11 cellular contexts compared by ENCODE assay signal in the genomic region with DNA sequence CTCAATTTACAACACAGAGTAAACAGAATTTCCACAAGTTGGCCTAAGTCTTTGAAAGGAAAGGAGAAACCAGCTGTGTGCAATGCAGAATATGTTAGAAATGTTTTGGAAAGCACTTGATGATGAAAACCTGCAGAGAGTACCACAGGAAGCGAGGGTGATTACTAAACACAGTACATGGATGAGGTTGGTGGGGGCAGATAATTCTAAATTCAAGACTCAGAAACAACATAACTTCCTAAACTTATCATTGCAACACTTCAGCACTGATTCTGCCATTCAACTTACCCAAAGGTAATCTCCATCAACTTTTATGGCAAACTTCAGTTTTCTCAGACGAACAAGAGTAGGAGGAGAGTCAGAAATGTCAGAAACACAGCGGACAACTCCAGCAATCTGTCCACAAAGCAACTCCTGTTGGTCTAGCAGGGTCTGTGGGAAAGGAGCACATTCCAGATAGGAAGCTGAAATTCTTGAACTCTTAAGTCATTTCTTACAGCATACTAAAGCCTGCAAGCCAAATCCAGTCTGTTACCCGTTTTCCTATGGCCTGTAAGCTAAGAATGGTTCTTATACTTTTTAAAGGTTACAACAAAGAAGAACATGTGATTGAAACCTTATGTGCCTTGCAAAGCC. TPM values are rescaled to one million over a fixed set of nuclear protein-coding genes. Genes with fewer than 3 reads are reported as not detected.
A peak's percentile ranks its signal among the peaks of the same experiment; 100 is the strongest.
DNase-seq lines count a peak whose midpoint lies in the region; ATAC-seq and TF ChIP-seq lines count a peak whose summit lies in the region.
"Had no signal": no experiment of that assay in that cellular context is flagged by ENCODE, and none has a peak within 500 bp of the region (broad histone marks: within the 10 kb centered on the region; RNA-seq: fewer than 3 reads in every experiment).

No MANE protein-coding gene starts in this region.

- 0 out of 2 replicates have a peak, but pooled peaks cover 3% of the 10 kb centered on the region for H4K20me1 ChIP-seq in OCI-LY7 (ENCODE audit: insufficient read depth, low read length)

- peaks cover 78% of the 10 kb centered on the region for H3K79me2 ChIP-seq in OCI-LY7 (ENCODE audit: insufficient read depth, low read depth, low read length)

- H3K4me1 Mint-ChIP-seq in activated CD8-positive, alpha-beta memory T cell treated with anti-CD3 and anti-CD28 coated beads, Interleukin-2, amount 10 ng/mL, durations not matched to agents 7 days and 5 days: peaks cover 56% of the 10 kb centered on the region
- peaks cover 16% of the 10 kb centered on the region for H3K4me1 Mint-ChIP-seq in endothelial cell (ENCODE audit: unreplicated experiment)
- peaks cover 49% of the 10 kb centered on the region for H3K4me1 Mint-ChIP-seq in stimulated activated effector memory CD8-positive, alpha-beta T cell treated with anti-CD3 and anti-CD28 coated beads, Interleukin-12 subunit alpha, Interleukin-12 subunit beta, amount 100 ng/mL, for 72 hours

- H3K27ac ChIP-seq in OCI-LY7 (ENCODE audit: low read depth, low read length, poor library complexity, severe bottlenecking): peak overlapping the region; percentile 18
- H3K27ac ChIP-seq: foreskin keratinocyte, left ventricle myocardium inferior had no signal

- H3K36me3 Mint-ChIP-seq in activated CD8-positive, alpha-beta memory T cell treated with anti-CD3 and anti-CD28 coated beads, Interleukin-2, amount 10 ng/mL, durations not matched to agents 7 days and 5 days: peaks cover 47% of the 10 kb centered on the region
- H3K36me3 Mint-ChIP-seq in endothelial cell (ENCODE audit: low read depth, unreplicated experiment): peaks cover 31% of the 10 kb centered on the region
- peaks cover 77% of the 10 kb centered on the region for H3K36me3 Mint-ChIP-seq in stimulated activated effector memory CD8-positive, alpha-beta T cell treated with anti-CD3 and anti-CD28 coated beads, Interleukin-12 subunit alpha, Interleukin-12 subunit beta, amount 100 ng/mL, for 72 hours

- no peaks in the 10 kb centered on the region for H3K9me3 ChIP-seq in OCI-LY7 (ENCODE audit: low read length)
- H3K9me3 ChIP-seq: left ventricle myocardium inferior had no signal

- peak; percentile 38 for DNase-seq in activated CD8-positive, alpha-beta memory T cell treated with anti-CD3 and anti-CD28 coated beads, Interleukin-2, amount 10 ng/mL, durations not matched to agents 7 days and 5 days
- no peak for DNase-seq in activated CD8-positive, alpha-beta memory T cell treated with anti-CD3 and anti-CD28 coated beads for 24 hours
- no peak for DNase-seq in OCI-LY7 (ENCODE audit: low spot score)
- DNase-seq in endothelial cell (ENCODE audit: low spot score): no peak
- no peak for DNase-seq in stimulated activated effector memory CD8-positive, alpha-beta T cell treated with anti-CD3 and anti-CD28 coated beads, Interleukin-12 subunit alpha, Interleukin-12 subunit beta, amount 100 ng/mL, for 72 hours (ENCODE audit: low spot score in 2 of 2)
- no peak for DNase-seq in 8988T
- no peak for DNase-seq in stimulated activated CD4-positive, alpha-beta T cell treated with anti-CD3 and anti-CD28 coated beads, Interleukin-4, amount 100 ng/mL, for 24 hours
- DNase-seq: left ventricle myocardium inferior; stimulated activated CD4-positive, alpha-beta T cell treated with anti-CD3 and anti-CD28 coated beads, Interleukin-4, amount 100 ng/mL, for 4 hours had no signal

- POLR2A ChIA-PET in OCI-LY7 (lab: Charles Lee): no interaction called here

- peak; percentile 46 for ATAC-seq in activated CD8-positive, alpha-beta memory T cell treated with anti-CD3 and anti-CD28 coated beads, Interleukin-2, amount 10 ng/mL, durations not matched to agents 7 days and 5 days
- ATAC-seq in stimulated activated effector memory CD8-positive, alpha-beta T cell treated with anti-CD3 and anti-CD28 coated beads, Interleukin-12 subunit alpha, Interleukin-12 subunit beta, amount 100 ng/mL, for 72 hours: peak; percentile 66
- ATAC-seq in GM18517 (IDR thresholded peaks at IDR 0.05; ENCODE audit: unreplicated experiment): no peak
- ATAC-seq: foreskin keratinocyte had no signal

- peak overlapping the region; percentile 86 for H3K4me3 ChIP-seq in OCI-LY7 (ENCODE audit: low read depth, low read length, poor library complexity, severe bottlenecking)
- H3K4me3 ChIP-seq: left ventricle myocardium inferior had no signal

- H3K4me3 Mint-ChIP-seq in activated CD8-positive, alpha-beta memory T cell treated with anti-CD3 and anti-CD28 coated beads, Interleukin-2, amount 10 ng/mL, durations not matched to agents 7 days and 5 days: no peak overlapping the region
- peak overlapping the region; percentile 24 for H3K4me3 Mint-ChIP-seq in endothelial cell (ENCODE audit: unreplicated experiment)
- no peak overlapping the region for H3K4me3 Mint-ChIP-seq in stimulated activated effector memory CD8-positive, alpha-beta T cell treated with anti-CD3 and anti-CD28 coated beads, Interleukin-12 subunit alpha, Interleukin-12 subunit beta, amount 100 ng/mL, for 72 hours

- H3K36me3 ChIP-seq in OCI-LY7 (ENCODE audit: insufficient read depth, low read length): peaks cover 71% of the 10 kb centered on the region

- no TSS peak for BruUV-seq in OCI-LY7 (replicated peaks; lab: Mats Ljungman, UMichigan)

- no peak for TF ChIP-seq CTCF in OCI-LY7 (conservative IDR thresholded peaks at IDR 0.05; ENCODE audit: low read length)
- no peak for TF ChIP-seq CTCF in endothelial cell (IDR thresholded peaks at IDR 0.05; ENCODE audit: unreplicated experiment)

- H3K9me2 ChIP-seq in OCI-LY7 (ENCODE audit: insufficient read depth, low read length): no peaks in the 10 kb centered on the region

- intact Hi-C loops in OCI-LY7 (cut with micrococcal nuclease; ENCODE audit: unreplicated experiment): no loop called here

- peaks cover 63% of the 10 kb centered on the region for H3K4me1 ChIP-seq in OCI-LY7 (ENCODE audit: insufficient read depth, low read length, poor library complexity, severe bottlenecking)

- H3K4me2 ChIP-seq in OCI-LY7 (ENCODE audit: low read length): peak overlapping the region; percentile 85

- H2AFZ ChIP-seq in OCI-LY7 (ENCODE audit: low read length): no peak overlapping the region

- no peaks in the 10 kb centered on the region for H3K9me3 Mint-ChIP-seq in activated CD8-positive, alpha-beta memory T cell treated with anti-CD3 and anti-CD28 coated beads, Interleukin-2, amount 10 ng/mL, durations not matched to agents 7 days and 5 days (ENCODE audit: low read depth)
- no peaks in the 10 kb centered on the region for H3K9me3 Mint-ChIP-seq in endothelial cell (ENCODE audit: unreplicated experiment)
- H3K9me3 Mint-ChIP-seq in stimulated activated effector memory CD8-positive, alpha-beta T cell treated with anti-CD3 and anti-CD28 coated beads, Interleukin-12 subunit alpha, Interleukin-12 subunit beta, amount 100 ng/mL, for 72 hours: no peaks in the 10 kb centered on the region

- H3K27ac Mint-ChIP-seq in activated CD8-positive, alpha-beta memory T cell treated with anti-CD3 and anti-CD28 coated beads, Interleukin-2, amount 10 ng/mL, durations not matched to agents 7 days and 5 days: peak overlapping the region; percentile 65
- H3K27ac Mint-ChIP-seq in endothelial cell (ENCODE audit: unreplicated experiment): no peak overlapping the region
- H3K27ac Mint-ChIP-seq in stimulated activated effector memory CD8-positive, alpha-beta T cell treated with anti-CD3 and anti-CD28 coated beads, Interleukin-12 subunit alpha, Interleukin-12 subunit beta, amount 100 ng/mL, for 72 hours: peak overlapping the region; percentile 8

- CTCF ChIA-PET in activated CD8-positive, alpha-beta memory T cell treated with anti-CD3 and anti-CD28 coated beads, Interleukin-2, amount 10 ng/mL, durations not matched to agents 7 days and 5 days (lab: Charles Lee): interaction anchor here (1.0 to 1.5 kb wide), 3 partner anchors 25 to 194 kb away, joined by 3 to 5 read pairs (median 3); no protein-coding TSS in a partner anchor
- CTCF ChIA-PET in OCI-LY7 (lab: Charles Lee; ENCODE audit: unreplicated experiment): no interaction called here

- H3K27me3 Mint-ChIP-seq in activated CD8-positive, alpha-beta memory T cell treated with anti-CD3 and anti-CD28 coated beads, Interleukin-2, amount 10 ng/mL, durations not matched to agents 7 days and 5 days: no peaks in the 10 kb centered on the region
- no peaks in the 10 kb centered on the region for H3K27me3 Mint-ChIP-seq in endothelial cell (ENCODE audit: unreplicated experiment)

RNA-seq across cellular contexts. Expression of a gene that starts 6.8 kb away (rescaled TPM):
- 10 to 100 TPM; 39.3 to 41.2 TPM for total RNA-seq in activated CD8-positive, alpha-beta memory T cell treated with anti-CD3 and anti-CD28 coated beads, Interleukin-2, amount 10 ng/mL, durations not matched to agents 7 days and 5 days
- 64.8 and 77.4 TPM in 2 replicates for total RNA-seq in OCI-LY7 (2014; rRNA removed; shearing (Covaris generic))
- total RNA-seq in OCI-LY7 (2022) (89.6 and 107 TPM in 2 replicates), endothelial cell (ENCODE audit: unreplicated experiment) (34.2 TPM)

RNA-seq across cellular contexts. Expression of a gene that starts 6.9 kb away (rescaled TPM):
- total RNA-seq in activated CD8-positive, alpha-beta memory T cell treated with anti-CD3 and anti-CD28 coated beads, Interleukin-2, amount 10 ng/mL, durations not matched to agents 7 days and 5 days: 10 to 100 TPM; 17.5 to 22.6 TPM
- 20.7 and 23.1 TPM in 2 replicates for total RNA-seq in OCI-LY7 (2014; rRNA removed; shearing (Covaris generic))
- total RNA-seq in OCI-LY7 (2022) (33.0 and 36.6 TPM in 2 replicates), endothelial cell (ENCODE audit: unreplicated experiment) (19.5 TPM)

RNA-seq across cellular contexts. Expression of a gene that starts 35.5 kb away (rescaled TPM):
- total RNA-seq in activated CD8-positive, alpha-beta memory T cell treated with anti-CD3 and anti-CD28 coated beads, Interleukin-2, amount 10 ng/mL, durations not matched to agents 7 days and 5 days: 10 to 100 TPM; 58.0 to 64.8 TPM
- total RNA-seq in OCI-LY7 (2014; rRNA removed; shearing (Covaris generic)): 39.6 and 45.2 TPM in 2 replicates
- total RNA-seq in OCI-LY7 (2022) (52.3 and 54.5 TPM in 2 replicates), endothelial cell (ENCODE audit: unreplicated experiment) (38.6 TPM)

RNA-seq across cellular contexts. Expression of a gene that starts 47.8 kb away (rescaled TPM):
- total RNA-seq in activated CD8-positive, alpha-beta memory T cell treated with anti-CD3 and anti-CD28 coated beads, Interleukin-2, amount 10 ng/mL, durations not matched to agents 7 days and 5 days: 10 to 100 TPM; 15.3 to 17.0 TPM
- total RNA-seq in OCI-LY7 (2014; rRNA removed; shearing (Covaris generic)): 5.8 and 6.5 TPM in 2 replicates
- total RNA-seq in OCI-LY7 (2022) (5.5 and 6.1 TPM in 2 replicates), endothelial cell (ENCODE audit: unreplicated experiment) (14.5 TPM)
